ENCODE assay signal across 8 cellular contexts in genomic region chr2:43877782-43878464, GRCh38. TPM values are rescaled to one million over a fixed set of nuclear protein-coding genes. Genes with fewer than 3 reads are reported as not detected.
DNase-seq lines count a peak whose midpoint lies in the region; ATAC-seq and TF ChIP-seq lines count a peak whose summit lies in the region.

No MANE protein-coding gene starts in this region.

- no peaks in the 10 kb centered on the region for H3K27me3 ChIP-seq in lung (ENCODE audit: control insufficient read depth, insufficient read depth)

- H3K4me3 ChIP-seq in lung = no peak overlapping the region

- DNase-seq in A172 (ENCODE audit: low spot score) (peak; percentile 68), NCI-H524 (lab: John Stamatoyannopoulos, UW) (peak; percentile 6 to 67), ecto neural progenitor cell (ENCODE audit: low spot score) (peak; percentile 80), lung (ENCODE audit: low spot score) (peak; percentile 72)
- peak; percentile 52 for DNase-seq in activated CD4-positive, alpha-beta T cell treated with anti-CD3 and anti-CD28 coated beads, Interleukin-2, amount 50 U/mL, for 1 hour
- peak; percentile 33 for DNase-seq in stimulated activated CD8-positive, alpha-beta memory T cell treated with anti-CD3 and anti-CD28 coated beads, Interleukin-15, amount 100 ng/mL, for 1 hour (ENCODE audit: low read depth)

- H3K27ac ChIP-seq in lung (ENCODE audit: low read depth in 1 of 2, low read length in 1 of 2) = no peak overlapping the region

- TF ChIP-seq CTCF in lung (IDR thresholded peaks at IDR 0.05; ENCODE audit: control extremely low read depth, extremely low read depth) = peak; percentile 89

- H3K36me3 ChIP-seq in lung (ENCODE audit: control insufficient read depth in 2 of 2, insufficient read depth in 2 of 2, low read length in 2 of 2) = no peaks in the 10 kb centered on the region

- no peaks in the 10 kb centered on the region for H3K9me3 ChIP-seq in lung (ENCODE audit: control insufficient read depth in 2 of 2, insufficient read depth in 1 of 2, low read length in 1 of 2)

- WGBS in lung, 2 donors = 35 to 36% methylated on average over 16 of the region's 16 CpGs

- peaks cover 0 to 6% of the 10 kb centered on the region in 2 donors for H3K4me1 ChIP-seq in lung (ENCODE audit: control insufficient read depth in 2 of 2, insufficient read depth in 2 of 2, low read length in 2 of 2)

- ATAC-seq in GM18498 (IDR thresholded peaks at IDR 0.05; ENCODE audit: unreplicated experiment) = peak; percentile 85
- peak; percentile 65 for ATAC-seq in HG03439 (IDR thresholded peaks at IDR 0.05; ENCODE audit: unreplicated experiment)
- ATAC-seq in lung (ENCODE audit: insufficient read depth, low FRiP score) = peak; percentile 65

RNA-seq across cellular contexts. Expression of gene ABCG8, which starts 39.2 kb away (rescaled TPM):
- not detected in 2 replicates for total RNA-seq in A172 (2014; rRNA removed; shearing (Covaris generic))
- under 1 TPM in 1 of 2 donors, not detected in 1; 0.80 TPM for total RNA-seq in lung
- polyA plus RNA-seq in lung = not detected

RNA-seq across cellular contexts. Expression of gene ABCG5, which starts 39.3 kb away (rescaled TPM):
- total RNA-seq in A172 (2014; rRNA removed; shearing (Covaris generic)) = not detected in 2 replicates
- under 1 TPM in 1 of 2 donors, not detected in 1; 0.09 TPM for total RNA-seq in lung
- polyA plus RNA-seq in lung = not detected
